Comparison of ENCODE assay signal across 8 cellular contexts in genomic region chr2:58240595-58240937, GRCh38. TPM values are rescaled to one million over a fixed set of nuclear protein-coding genes. Genes with fewer than 3 reads are reported as not detected.
A peak's percentile ranks its signal among the peaks of the same experiment; 100 is the strongest.
DNase-seq lines count a peak whose midpoint lies in the region; ATAC-seq and TF ChIP-seq lines count a peak whose summit lies in the region.

No MANE protein-coding gene starts in this region.

- ATAC-seq in GM21723 (IDR thresholded peaks at IDR 0.05; ENCODE audit: unreplicated experiment) = peak; percentile 20

- H3K4me1 ChIP-seq in colonic mucosa (no peaks in the 10 kb centered on the region), mononuclear cell (ENCODE audit: insufficient read depth, low read length) (peaks cover 11% of the 10 kb centered on the region)

- DNase-seq in NCI-H69 (lab: John Stamatoyannopoulos, UW) = peak; percentile 76
- DNase-seq in colonic mucosa = no peak
- DNase-seq in stimulated activated naive CD4-positive, alpha-beta T cell (lab: John Stamatoyannopoulos, UW) = no peak
- DNase-seq in stimulated activated CD4-positive, alpha-beta T cell treated with anti-CD3 and anti-CD28 coated beads, Interleukin-4, amount 100 ng/mL, for 24 hours = no peak
- DNase-seq in DMS114 treated with DMSO at 0.1 percent for 48 hours (lab: John Stamatoyannopoulos, UW; ENCODE audit: unreplicated experiment) = no peak

- no peaks in the 10 kb centered on the region for H3K9me3 ChIP-seq in colonic mucosa
- H3K9me3 ChIP-seq in mononuclear cell (ENCODE audit: low read depth, low read length) = no peaks in the 10 kb centered on the region

- intact Hi-C loops in colonic mucosa (cut with DNase I) = loop anchor here (10.0 kb wide), 1 partner anchor 196 kb away; the partner anchor contains the start of gene VRK2

- H3K27me3 ChIP-seq in colonic mucosa (no peaks in the 10 kb centered on the region), mononuclear cell (ENCODE audit: insufficient read depth, low read length) (no peaks in the 10 kb centered on the region)

- H3K9ac ChIP-seq in colonic mucosa (ENCODE audit: low read depth in 2 of 2, low read length in 2 of 2) = peak overlapping the region; percentile 80 to 90

- TF ChIP-seq CTCF in C4-2B (conservative IDR thresholded peaks at IDR 0.05) (no peak), colonic mucosa (IDR thresholded peaks at IDR 0.05) (no peak)

- H3K27ac ChIP-seq in C4-2B (peak overlapping the region; percentile 82), colonic mucosa (peak overlapping the region; percentile 80)

- H3K4me3 ChIP-seq in colonic mucosa (peak overlapping the region; percentile 80), mononuclear cell (ENCODE audit: low read length) (peak overlapping the region; percentile 75)

- H3K36me3 ChIP-seq in colonic mucosa = no peaks in the 10 kb centered on the region

RNA-seq across cellular contexts. Expression of gene FANCL, which starts 0.6 kb away (rescaled TPM):
- total RNA-seq in colonic mucosa (10 to 100 TPM; 15.0 to 21.6 TPM), mononuclear cell (13.7 TPM)
